Comparison of ENCODE assay signal across 17 cellular contexts in genomic region chr14:68876976-68877375, GRCh38.
DNase-seq lines count a peak whose midpoint lies in the region; ATAC-seq and TF ChIP-seq lines count a peak whose summit lies in the region.
"Had no signal": no experiment of that assay in that cellular context is flagged by ENCODE, and none has a peak within 500 bp of the region (broad histone marks: within the 10 kb centered on the region; RNA-seq: fewer than 3 reads in every experiment).

No MANE protein-coding gene starts in this region.

- H3K36me3 ChIP-seq in gastroesophageal sphincter (peaks cover 0 to 100% of the 10 kb centered on the region in 2 donors), smooth muscle cell (ENCODE audit: low read depth) (peaks cover 49% of the 10 kb centered on the region), vagina (peaks cover 0 to 85% of the 10 kb centered on the region in 2 donors)

- CTCF ChIA-PET in AG04450 (lab: Charles Lee) = no interaction called here

- TF ChIP-seq EP300 in gastroesophageal sphincter (IDR thresholded peaks at IDR 0.05) = no peak

- H3K9me3 ChIP-seq in AG04450 (ENCODE audit: control insufficient read depth, insufficient read depth, low read length) = no peaks in the 10 kb centered on the region; the same call in 1 of the 2 replicates
- no peaks in the 10 kb centered on the region for H3K9me3 ChIP-seq in gastroesophageal sphincter
- H3K9me3 ChIP-seq in smooth muscle cell (replicated peaks; ENCODE audit: low read depth) = no peaks in the 10 kb centered on the region
- no peaks in the 10 kb centered on the region for H3K9me3 ChIP-seq in vagina
- H3K9me3 ChIP-seq: BE2C had no signal

- H3K4me3 ChIP-seq in AG04450 (ENCODE audit: low read depth, low read length) (no peak overlapping the region), gastroesophageal sphincter (no peak overlapping the region), smooth muscle cell (no peak overlapping the region), vagina (no peak overlapping the region)

- H2AFZ ChIP-seq in smooth muscle cell (ENCODE audit: low read depth) = no peak overlapping the region

- 100% methylated on average over 1 of the region's 6 CpGs for WGBS in gastroesophageal sphincter (ENCODE audit: low coverage in 1 of 2), 2 donors
- 98% methylated on average over 6 of the region's 6 CpGs for WGBS in smooth muscle cell (ENCODE audit: low lambda C conversion rate)

- ATAC-seq in gastroesophageal sphincter = no peak

- H3K27me3 ChIP-seq in AG04450 (ENCODE audit: control insufficient read depth, insufficient read depth, low read length) (no peaks in the 10 kb centered on the region), gastroesophageal sphincter (no peaks in the 10 kb centered on the region), smooth muscle cell (ENCODE audit: low read depth) (no peaks in the 10 kb centered on the region), vagina (no peaks in the 10 kb centered on the region)
- H3K27me3 ChIP-seq: BE2C had no signal

- H4K20me1 ChIP-seq in smooth muscle cell (ENCODE audit: low read depth) = peaks cover 99% of the 10 kb centered on the region

- intact Hi-C loops in vagina (cut with DNase I) = no loop called here

- TF ChIP-seq POLR2A in gastroesophageal sphincter (IDR thresholded peaks at IDR 0.05) (no peak), vagina (IDR thresholded peaks at IDR 0.05) (no peak)

- H3K27ac ChIP-seq in AG04450 (ENCODE audit: low read depth, low read length) = peak overlapping the region; percentile 31
- H3K27ac ChIP-seq in gastroesophageal sphincter = peak overlapping the region in 3 of 4 donors; percentile 11 to 99 (median 22)
- peak overlapping the region; percentile 20 for H3K27ac ChIP-seq in smooth muscle cell (ENCODE audit: low read depth)
- H3K27ac ChIP-seq in vagina = no peak overlapping the region
- H3K27ac ChIP-seq: C4-2B had no signal

- POLR2A ChIA-PET in AG04450 (lab: Yijun Ruan, JAX) = no interaction called here

- H3K4me1 ChIP-seq in gastroesophageal sphincter (peaks cover 0 to 34% (median 0%) of the 10 kb centered on the region in 3 donors), smooth muscle cell (ENCODE audit: low read depth) (no peaks in the 10 kb centered on the region), vagina (no peaks in the 10 kb centered on the region)

- H3K4me2 ChIP-seq in smooth muscle cell = no peak overlapping the region

- TF ChIP-seq CTCF in AG04450 (IDR thresholded peaks at IDR 0.05; ENCODE audit: low read depth, low read length) (no peak), gastroesophageal sphincter (IDR thresholded peaks at IDR 0.05) (no peak), smooth muscle cell (IDR thresholded peaks at IDR 0.05; ENCODE audit: borderline replicate concordance, insufficient read depth, poor library complexity, severe bottlenecking) (no peak), vagina (IDR thresholded peaks at IDR 0.05) (no peak)

- no peaks in the 10 kb centered on the region for H3K79me2 ChIP-seq in smooth muscle cell (ENCODE audit: low read depth)

- DNase-seq in AG04450 (ENCODE audit: low read depth, low spot score) (no peak), HK-2 (ENCODE audit: unreplicated experiment) (peak; percentile 0), smooth muscle cell (lab: John Stamatoyannopoulos, UW; ENCODE audit: unreplicated experiment) (no peak), D341Med (ENCODE audit: low spot score) (no peak), NCI-H2029 treated with DMSO at 0.1 percent for 48 hours (lab: John Stamatoyannopoulos, UW) (no peak), vagina (ENCODE audit: extremely low spot score in 2 of 2) (no peak)
- DNase-seq: BE2C; CD4-positive, alpha-beta memory T cell; DMS153; DMS79 treated with DMSO at 0.1 percent for 48 hours; EL; GDM1; GOT3; H9; IMR-90 had no signal

- H3K9ac ChIP-seq in smooth muscle cell (ENCODE audit: low read depth) = no peak overlapping the region

- peaks cover 80% of the 10 kb centered on the region for H3F3A ChIP-seq in smooth muscle cell (ENCODE audit: low read depth)
